Comparison of ENCODE assay signal across 1 cellular context in the genomic region with DNA sequence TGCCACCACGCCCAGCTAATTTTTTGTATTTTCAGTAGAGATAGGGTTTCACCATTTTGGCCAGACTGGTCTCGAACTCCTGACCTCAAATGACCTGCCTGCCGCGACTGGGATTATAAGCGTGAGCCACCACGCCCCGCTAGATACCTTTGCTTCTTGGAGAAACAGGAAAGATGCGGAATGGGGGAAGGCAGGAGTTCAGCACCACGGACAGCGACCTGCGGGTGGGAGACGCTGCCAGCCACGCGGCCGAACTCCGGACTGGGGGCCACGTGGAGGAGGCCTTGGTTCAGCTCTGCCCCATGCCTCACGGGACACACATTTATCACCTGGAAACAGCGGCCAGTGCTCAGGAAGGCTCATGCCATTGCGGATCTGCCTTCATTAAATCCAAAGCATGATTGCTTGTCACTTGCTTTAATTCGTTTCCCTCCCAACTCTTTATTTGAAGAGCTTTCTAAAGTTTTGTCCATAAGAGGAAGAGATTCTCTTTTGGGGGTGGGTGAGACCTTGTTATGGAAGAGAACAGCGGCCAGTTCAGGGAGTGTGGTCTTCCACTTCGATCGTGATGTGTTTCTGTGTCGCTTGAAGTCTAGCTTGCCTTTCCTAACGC.
A peak's percentile ranks its signal among the peaks of the same experiment; 100 is the strongest.
TF ChIP-seq lines count a peak whose summit lies in the region.

No MANE protein-coding gene starts in this region.

TF ChIP-seq in H1, 55 proteins besides CTCF, POLR2A, EP300 and RAD21 (continued from another document):
- TF ChIP-seq, protein P1, sequence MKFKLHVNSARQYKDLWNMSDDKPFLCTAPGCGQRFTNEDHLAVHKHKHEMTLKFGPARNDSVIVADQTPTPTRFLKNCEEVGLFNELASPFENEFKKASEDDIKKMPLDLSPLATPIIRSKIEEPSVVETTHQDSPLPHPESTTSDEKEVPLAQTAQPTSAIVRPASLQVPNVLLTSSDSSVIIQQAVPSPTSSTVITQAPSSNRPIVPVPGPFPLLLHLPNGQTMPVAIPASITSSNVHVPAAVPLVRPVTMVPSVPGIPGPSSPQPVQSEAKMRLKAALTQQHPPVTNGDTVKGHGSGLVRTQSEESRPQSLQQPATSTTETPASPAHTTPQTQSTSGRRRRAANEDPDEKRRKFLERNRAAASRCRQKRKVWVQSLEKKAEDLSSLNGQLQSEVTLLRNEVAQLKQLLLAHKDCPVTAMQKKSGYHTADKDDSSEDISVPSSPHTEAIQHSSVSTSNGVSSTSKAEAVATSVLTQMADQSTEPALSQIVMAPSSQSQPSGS (IDR thresholded peaks at IDR 0.05; ENCODE audit: low read length) = no peak
- no peak for TF ChIP-seq KDM1A (IDR thresholded peaks at IDR 0.05; ENCODE audit: borderline replicate concordance, low read length)
- TF ChIP-seq BRCA1 (IDR thresholded peaks at IDR 0.05; ENCODE audit: low read depth, low read length) = no peak
- TF ChIP-seq HDAC6 (IDR thresholded peaks at IDR 0.05; ENCODE audit: low read depth, low read length) = no peak
- no peak for TF ChIP-seq CBX5 (IDR thresholded peaks at IDR 0.05; ENCODE audit: low read depth, low read length)
- no peak for TF ChIP-seq SP4 (IDR thresholded peaks at IDR 0.05; ENCODE audit: low read length)
- no peak for TF ChIP-seq PHF8 (conservative IDR thresholded peaks at IDR 0.05; ENCODE audit: low read depth, low read length)
- 0 out of 2 replicates have a peak, but pooled peaks have one; percentile 61 for TF ChIP-seq CREB1 (IDR thresholded peaks at IDR 0.05)
- no peak for TF ChIP-seq SIX5 (IDR thresholded peaks at IDR 0.05; ENCODE audit: low read depth, low read length)
- no peak for TF ChIP-seq JUND (IDR thresholded peaks at IDR 0.05; ENCODE audit: low read length)
- peak; percentile 81 for TF ChIP-seq BACH1 (IDR thresholded peaks at IDR 0.05; ENCODE audit: low read length)
- TF ChIP-seq, protein P2, sequence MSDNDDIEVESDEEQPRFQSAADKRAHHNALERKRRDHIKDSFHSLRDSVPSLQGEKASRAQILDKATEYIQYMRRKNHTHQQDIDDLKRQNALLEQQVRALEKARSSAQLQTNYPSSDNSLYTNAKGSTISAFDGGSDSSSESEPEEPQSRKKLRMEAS (IDR thresholded peaks at IDR 0.05) = peak; percentile 100
- no peak for TF ChIP-seq ATF3 (IDR thresholded peaks at IDR 0.05; ENCODE audit: insufficient read depth, low read depth, low read length)
- no peak for TF ChIP-seq FOSL1 (IDR thresholded peaks at IDR 0.05; ENCODE audit: insufficient read depth, low read depth, low read length)
- TF ChIP-seq JUN (IDR thresholded peaks at IDR 0.05; ENCODE audit: low read depth, low read length) = no peak
- no peak for TF ChIP-seq GTF2F1 (IDR thresholded peaks at IDR 0.05; ENCODE audit: borderline replicate concordance, low read depth, low read length)
- peak; percentile 98 to 99 for TF ChIP-seq SIN3A (conservative IDR thresholded peaks at IDR 0.05 in 1 of 2, IDR thresholded peaks at IDR 0.05 in 1 of 2; ENCODE audit: low read depth in 1 of 2, low read length in 2 of 2)
- TF ChIP-seq BCL11A (IDR thresholded peaks at IDR 0.05; ENCODE audit: low read depth in 2 of 2, low read length in 2 of 2) = no peak
- no peak for TF ChIP-seq EGR1 (IDR thresholded peaks at IDR 0.05; ENCODE audit: borderline replicate concordance, low read depth, low read length)
- peak; percentile 36; the same call in 1 of the 2 replicates for TF ChIP-seq TBP (IDR thresholded peaks at IDR 0.05; ENCODE audit: low read depth, low read length)
- TF ChIP-seq NRF1 (IDR thresholded peaks at IDR 0.05; ENCODE audit: low read depth, low read length) = no peak
- TF ChIP-seq YY1 (IDR thresholded peaks at IDR 0.05; ENCODE audit: low read depth, low read length) = no peak
- TF ChIP-seq SUZ12 (IDR thresholded peaks at IDR 0.05; ENCODE audit: low read length) = no peak
- no peak for TF ChIP-seq CHD1 (IDR thresholded peaks at IDR 0.05; ENCODE audit: low read depth, low read length)
- TF ChIP-seq GABPA (IDR thresholded peaks at IDR 0.05; ENCODE audit: borderline replicate concordance, insufficient read depth, low read length) = peak; percentile 69; the same call in 1 of the 2 replicates
- no peak for TF ChIP-seq MAFK (IDR thresholded peaks at IDR 0.05; ENCODE audit: low read depth, low read length)
- TF ChIP-seq RXRA (IDR thresholded peaks at IDR 0.05; ENCODE audit: insufficient read depth, low read depth, low read length) = no peak
- no peak for TF ChIP-seq ASH2L (IDR thresholded peaks at IDR 0.05; ENCODE audit: low read length)
- no peak for TF ChIP-seq KDM4A (IDR thresholded peaks at IDR 0.05; ENCODE audit: low read depth, low read length, severe bottlenecking)
- no peak for TF ChIP-seq CBX8 (IDR thresholded peaks at IDR 0.05; ENCODE audit: borderline replicate concordance, low read depth, low read length)
- no peak for TF ChIP-seq CHD7 (IDR thresholded peaks at IDR 0.05; ENCODE audit: insufficient replicate concordance, low read length)
- no peak for TF ChIP-seq NANOG (IDR thresholded peaks at IDR 0.05; ENCODE audit: insufficient read depth, low read depth, low read length, poor library complexity, severe bottlenecking)
- TF ChIP-seq E2F6 (IDR thresholded peaks at IDR 0.05) = peak; percentile 92
- no peak for TF ChIP-seq TAF1 (IDR thresholded peaks at IDR 0.05; ENCODE audit: low read depth, low read length)
- TF ChIP-seq SP2 (IDR thresholded peaks at IDR 0.05; ENCODE audit: low read length) = no peak
- no peak for TF ChIP-seq RNF2 (IDR thresholded peaks at IDR 0.05; ENCODE audit: borderline replicate concordance, low read depth, low read length, missing control alignments, poor library complexity, severe bottlenecking)
